In genomic region chr10:60444494-60445064, GRCh38 we compare ENCODE assay signal across 8 cellular contexts. TPM values are rescaled to one million over a fixed set of nuclear protein-coding genes. Genes with fewer than 3 reads are reported as not detected.
DNase-seq lines count a peak whose midpoint lies in the region; ATAC-seq and TF ChIP-seq lines count a peak whose summit lies in the region.

No MANE protein-coding gene starts in this region.

- POLR2A ChIA-PET in SK-N-SH (lab: Yijun Ruan, JAX) = no interaction called here

- no peaks in the 10 kb centered on the region for H3K9me3 Mint-ChIP-seq in type B pancreatic cell
- no peaks in the 10 kb centered on the region for H3K9me3 Mint-ChIP-seq in stimulated activated naive B cell treated with anti-CD40 and anti-IgM and Interleukin-4, amounts not matched to agents 10 μg/mL and 1 μg/mL and 100 μg/mL, for 72 hours
- H3K9me3 Mint-ChIP-seq in activated naive CD8-positive, alpha-beta T cell treated with anti-CD3 and anti-CD28 coated beads for 36 hours = no peaks in the 10 kb centered on the region

- H3K27me3 Mint-ChIP-seq in type B pancreatic cell = no peaks in the 10 kb centered on the region
- no peaks in the 10 kb centered on the region for H3K27me3 Mint-ChIP-seq in stimulated activated naive B cell treated with anti-CD40 and anti-IgM and Interleukin-4, amounts not matched to agents 10 μg/mL and 1 μg/mL and 100 μg/mL, for 72 hours
- H3K27me3 Mint-ChIP-seq in activated naive CD8-positive, alpha-beta T cell treated with anti-CD3 and anti-CD28 coated beads for 36 hours = peaks cover 4% of the 10 kb centered on the region

- peaks cover 0 to 33% of the 10 kb centered on the region in 2 experiments for H3K4me1 ChIP-seq in SK-N-SH (ENCODE audit: control insufficient read depth in 1 of 2, insufficient read depth in 2 of 2, low read depth in 1 of 2, low read length in 1 of 2)

- H3K36me3 ChIP-seq in SK-N-SH (replicated peaks in 1 of 2; ENCODE audit: control insufficient read depth in 1 of 2, insufficient read depth in 2 of 2, low read length in 1 of 2) = no peaks in the 10 kb centered on the region

- H3K9me2 ChIP-seq in SK-N-SH = no peaks in the 10 kb centered on the region

- DNase-seq in SK-N-SH = no peak
- peak; percentile 32 for DNase-seq in RKO (ENCODE audit: low spot score)
- DNase-seq in foreskin melanocyte = peak; percentile 34
- no peak for DNase-seq in type B pancreatic cell (ENCODE audit: extremely low spot score, unreplicated experiment)
- DNase-seq in stimulated activated naive B cell treated with anti-CD40 and anti-IgM and Interleukin-4, amounts not matched to agents 10 μg/mL and 1 μg/mL and 100 μg/mL, for 72 hours = no peak
- DNase-seq in activated naive CD8-positive, alpha-beta T cell treated with anti-CD3 and anti-CD28 coated beads for 36 hours = no peak

- ATAC-seq in SK-N-SH treated with all-trans-retinoic acid at 6 μM for 48 hours (no peak), HG03442 (IDR thresholded peaks at IDR 0.05; ENCODE audit: unreplicated experiment) (no peak)
- no peak for ATAC-seq in stimulated activated naive B cell treated with anti-CD40 and anti-IgM and Interleukin-4, amounts not matched to agents 10 μg/mL and 1 μg/mL and 100 μg/mL, for 72 hours (replicated peaks)

- H2AFZ ChIP-seq in SK-N-SH (ENCODE audit: low read depth) = no peak overlapping the region

- no peak overlapping the region for H3K9ac ChIP-seq in SK-N-SH

- TF ChIP-seq EP300 in SK-N-SH (IDR thresholded peaks at IDR 0.05; ENCODE audit: borderline replicate concordance in 1 of 2, low read depth in 1 of 2, low read length in 1 of 2) = no peak

- WGBS in SK-N-SH (ENCODE audit: low lambda C conversion rate) = 8% methylated on average over 1 of the region's 1 CpG

- no peaks in the 10 kb centered on the region for H4K20me1 ChIP-seq in SK-N-SH (ENCODE audit: insufficient read depth)

- H3F3A ChIP-seq in SK-N-SH (replicated peaks; ENCODE audit: insufficient read depth) = peaks cover 6% of the 10 kb centered on the region

- H3K27me3 ChIP-seq in SK-N-SH (ENCODE audit: insufficient read depth) = no peaks in the 10 kb centered on the region

- peaks cover 39% of the 10 kb centered on the region for H3K4me1 Mint-ChIP-seq in type B pancreatic cell (ENCODE audit: unreplicated experiment)
- H3K4me1 Mint-ChIP-seq in stimulated activated naive B cell treated with anti-CD40 and anti-IgM and Interleukin-4, amounts not matched to agents 10 μg/mL and 1 μg/mL and 100 μg/mL, for 72 hours = peaks cover 7 to 13% of the 10 kb centered on the region in 2 donors
- H3K4me1 Mint-ChIP-seq in activated naive CD8-positive, alpha-beta T cell treated with anti-CD3 and anti-CD28 coated beads for 36 hours = peaks cover 2% of the 10 kb centered on the region

- peak overlapping the region in 1 of 2 experiments; percentile 48; a peak in 1 of 4 replicates for H3K27ac ChIP-seq in SK-N-SH (ENCODE audit: low read depth in 2 of 2, low read length in 1 of 2)

- CTCF ChIA-PET in SK-N-SH (lab: Yijun Ruan, JAX) = interaction anchor here (0.6 to 15.0 kb wide), 40 partner anchors 9 to 839 kb away, joined by 3 to 294 read pairs (median 4); partner anchors contain the start of gene CCDC6

- peak; percentile 81 for TF ChIP-seq RAD21 in SK-N-SH (IDR thresholded peaks at IDR 0.05; ENCODE audit: low read length)

- no peaks in the 10 kb centered on the region for H3K9me3 ChIP-seq in SK-N-SH

- H3K36me3 Mint-ChIP-seq in type B pancreatic cell = no peaks in the 10 kb centered on the region
- no peaks in the 10 kb centered on the region for H3K36me3 Mint-ChIP-seq in stimulated activated naive B cell treated with anti-CD40 and anti-IgM and Interleukin-4, amounts not matched to agents 10 μg/mL and 1 μg/mL and 100 μg/mL, for 72 hours
- H3K36me3 Mint-ChIP-seq in activated naive CD8-positive, alpha-beta T cell treated with anti-CD3 and anti-CD28 coated beads for 36 hours = no peaks in the 10 kb centered on the region

- no peaks in the 10 kb centered on the region for H3K79me2 ChIP-seq in SK-N-SH (ENCODE audit: insufficient read depth)

- peak; percentile 79 for TF ChIP-seq CTCF in SK-N-SH (IDR thresholded peaks at IDR 0.05)
- TF ChIP-seq CTCF in type B pancreatic cell (conservative IDR thresholded peaks at IDR 0.05) = peak; percentile 82

- no peak overlapping the region for H3K4me3 Mint-ChIP-seq in type B pancreatic cell
- H3K4me3 Mint-ChIP-seq in stimulated activated naive B cell treated with anti-CD40 and anti-IgM and Interleukin-4, amounts not matched to agents 10 μg/mL and 1 μg/mL and 100 μg/mL, for 72 hours = no peak overlapping the region
- no peak overlapping the region for H3K4me3 Mint-ChIP-seq in activated naive CD8-positive, alpha-beta T cell treated with anti-CD3 and anti-CD28 coated beads for 36 hours

- no peak overlapping the region for H3K27ac Mint-ChIP-seq in type B pancreatic cell
- no peak overlapping the region for H3K27ac Mint-ChIP-seq in stimulated activated naive B cell treated with anti-CD40 and anti-IgM and Interleukin-4, amounts not matched to agents 10 μg/mL and 1 μg/mL and 100 μg/mL, for 72 hours
- H3K27ac Mint-ChIP-seq in activated naive CD8-positive, alpha-beta T cell treated with anti-CD3 and anti-CD28 coated beads for 36 hours = no peak overlapping the region

- H3K4me3 ChIP-seq in SK-N-SH (ENCODE audit: low read depth in 2 of 2, low read length in 1 of 2) = no peak overlapping the region; a peak in 1 of 4 replicates

- H3K4me2 ChIP-seq in SK-N-SH = no peak overlapping the region

TF ChIP-seq in SK-N-SH, 30 proteins besides CTCF, POLR2A, EP300 and RAD21:
- no peak for TF ChIP-seq ELF1 (IDR thresholded peaks at IDR 0.05)
- peak; percentile 70 for TF ChIP-seq SMC3 (IDR thresholded peaks at IDR 0.05; ENCODE audit: low read depth, low read length)

TF ChIP-seq in SK-N-SH treated with all-trans-retinoic acid at 6 μM for 48 hours, 23 proteins besides CTCF, POLR2A, EP300 and RAD21 (continues in another document):
- TF ChIP-seq ARNTL (CRISPR knock-in tag; IDR thresholded peaks at IDR 0.05; ENCODE audit: borderline replicate concordance, low read depth) (no peak), ZFP3 (CRISPR knock-in tag; IDR thresholded peaks at IDR 0.05) (no peak), TSHZ2 (CRISPR knock-in tag; IDR thresholded peaks at IDR 0.05) (no peak), POU6F1 (CRISPR knock-in tag; IDR thresholded peaks at IDR 0.05; ENCODE audit: borderline replicate concordance, low read depth) (no peak), RARB (CRISPR knock-in tag; IDR thresholded peaks at IDR 0.05) (no peak), ISL1 (CRISPR knock-in tag; IDR thresholded peaks at IDR 0.05) (no peak), CSDC2 (CRISPR knock-in tag; IDR thresholded peaks at IDR 0.05) (no peak), TCF4 (CRISPR knock-in tag; IDR thresholded peaks at IDR 0.05; ENCODE audit: borderline replicate concordance) (no peak)
- TF ChIP-seq, protein P1, sequence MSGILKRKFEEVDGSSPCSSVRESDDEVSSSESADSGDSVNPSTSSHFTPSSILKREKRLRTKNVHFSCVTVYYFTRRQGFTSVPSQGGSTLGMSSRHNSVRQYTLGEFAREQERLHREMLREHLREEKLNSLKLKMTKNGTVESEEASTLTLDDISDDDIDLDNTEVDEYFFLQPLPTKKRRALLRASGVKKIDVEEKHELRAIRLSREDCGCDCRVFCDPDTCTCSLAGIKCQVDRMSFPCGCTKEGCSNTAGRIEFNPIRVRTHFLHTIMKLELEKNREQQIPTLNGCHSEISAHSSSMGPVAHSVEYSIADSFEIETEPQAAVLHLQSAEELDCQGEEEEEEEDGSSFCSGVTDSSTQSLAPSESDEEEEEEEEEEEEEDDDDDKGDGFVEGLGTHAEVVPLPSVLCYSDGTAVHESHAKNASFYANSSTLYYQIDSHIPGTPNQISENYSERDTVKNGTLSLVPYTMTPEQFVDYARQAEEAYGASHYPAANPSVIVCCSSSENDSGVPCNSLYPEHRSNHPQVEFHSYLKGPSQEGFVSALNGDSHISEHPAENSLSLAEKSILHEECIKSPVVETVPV (CRISPR knock-in tag; IDR thresholded peaks at IDR 0.05) = no peak

RNA-seq across cellular contexts. Expression of gene ANK3, which starts 54.9 kb away (rescaled TPM):
- 10.0 and 13.9 TPM in 2 replicates for polyA plus RNA-seq in SK-N-SH (2012; rRNA removed)
- 11.8 and 14.5 TPM in 2 replicates for polyA plus RNA-seq in SK-N-SH (2012; cell fraction: cytosol; rRNA removed)
- 8.9 and 16.1 TPM in 2 replicates for polyA plus RNA-seq in SK-N-SH (2012; cell fraction: nucleus; rRNA removed)
- 90.2 and 145 TPM in 2 replicates for total RNA-seq in type B pancreatic cell (ENCODE audit: low replicate concordance)
- 1 to 10 TPM; 1.3 to 1.7 TPM for total RNA-seq in activated naive CD8-positive, alpha-beta T cell treated with anti-CD3 and anti-CD28 coated beads for 36 hours

Comparison
In these comparisons a context has a peak if more than half of its experiments do, and no peak if none do; other contexts are left out.
1. DNase-seq: peak in RKO (single experiment) and foreskin melanocyte (single experiment); none in SK-N-SH (single experiment), type B pancreatic cell (single experiment), stimulated activated naive B cell treated with anti-CD40 and anti-IgM and Interleukin-4, amounts not matched to agents 10 μg/mL and 1 μg/mL and 100 μg/mL, for 72 hours (single experiment) and activated naive CD8-positive, alpha-beta T cell treated with anti-CD3 and anti-CD28 coated beads for 36 hours (single experiment).
2. RNA of gene ANK3, which starts 54.9 kb away (total RNA-seq): 90.2 to 145 TPM in type B pancreatic cell; 1.3 to 1.7 TPM in activated naive CD8-positive, alpha-beta T cell treated with anti-CD3 and anti-CD28 coated beads for 36 hours; every median in the first group is over 10 times any median in the second.